25 cellular contexts compared by ENCODE assay signal in the genomic region with DNA sequence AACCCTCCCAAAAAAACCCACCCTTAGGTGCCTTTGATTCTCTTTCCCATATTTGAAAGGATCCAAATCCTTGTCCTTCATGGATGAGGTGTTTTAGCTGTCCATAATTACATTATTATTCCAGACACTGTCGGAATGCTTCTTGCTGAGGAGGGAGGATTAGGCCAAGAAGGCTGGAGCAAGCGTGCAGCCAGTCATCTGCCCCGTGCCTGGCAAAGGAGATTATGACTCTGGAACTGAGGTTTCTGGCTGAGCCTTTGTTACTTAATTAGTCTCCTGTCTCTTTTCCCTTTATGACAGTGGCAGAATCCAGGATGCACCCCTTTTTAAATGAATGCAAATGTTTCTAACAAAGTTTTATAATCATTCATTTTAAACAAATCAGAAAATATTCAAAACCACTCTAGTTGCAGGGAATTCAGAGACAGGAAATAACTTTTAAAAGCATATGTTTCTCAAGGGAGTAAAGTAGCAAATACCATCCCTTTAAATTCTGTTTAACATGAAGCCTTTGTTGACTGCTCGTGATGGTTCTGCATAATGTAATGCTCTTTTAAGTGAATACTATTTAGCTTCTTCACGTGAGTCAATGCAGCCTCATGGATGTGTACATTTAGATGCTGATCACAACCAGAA.
DNase-seq lines count a peak whose midpoint lies in the region; ATAC-seq and TF ChIP-seq lines count a peak whose summit lies in the region.
"Had no signal": no experiment of that assay in that cellular context is flagged by ENCODE, and none has a peak within 500 bp of the region (broad histone marks: within the 10 kb centered on the region; RNA-seq: fewer than 3 reads in every experiment).

No MANE protein-coding gene starts in this region.

- in situ Hi-C loops in GM23248 (cut with MboI), result no loop called here

- no peak overlapping the region for H3K23ac ChIP-seq in trophoblast cell (ENCODE audit: low read length)

- H3K9me3 ChIP-seq in GM23248 (ENCODE audit: low read depth) (no peaks in the 10 kb centered on the region), trophoblast cell (ENCODE audit: insufficient read depth, low read depth, low read length) (no peaks in the 10 kb centered on the region)
- H3K9me3 ChIP-seq: BE2C, gastrocnemius medialis, left ventricle myocardium inferior, ovary, SJSA1, vagina had no signal

- H2AFZ ChIP-seq in GM23248 (no peak overlapping the region), trophoblast cell (ENCODE audit: insufficient read depth, low read length, poor library complexity) (no peak overlapping the region)
- H2AFZ ChIP-seq: PC-9 had no signal

- H4K12ac ChIP-seq in trophoblast cell (ENCODE audit: low read depth, low read length), result no peak overlapping the region

- ATAC-seq in SK-N-SH treated with all-trans-retinoic acid at 6 μM for 48 hours, result peak; percentile 93
- ATAC-seq: activated CD4-positive, alpha-beta T cell treated with anti-CD3 and anti-CD28 coated beads for 36 hours; gastrocnemius medialis; GM12878 had no signal

- H2AK5ac ChIP-seq in trophoblast cell (ENCODE audit: low read length), result no peak overlapping the region

- H3K4me2 ChIP-seq in GM23248 (ENCODE audit: unreplicated experiment), result no peak overlapping the region
- no peak overlapping the region for H3K4me2 ChIP-seq in trophoblast cell (ENCODE audit: low read length)
- H3K4me2 ChIP-seq: PC-9 had no signal

- no peak overlapping the region for H2BK120ac ChIP-seq in trophoblast cell (ENCODE audit: insufficient read depth, low read length, poor library complexity)

- WGBS in GM23248 (ENCODE audit: low coverage in 1 of 2, low lambda C conversion rate in 2 of 2, missing lambda C conversion rate in 2 of 2), 2 experiments, result 35 to 41% methylated on average over 5 of the region's 5 CpGs
- no CpG with 5 or more reads among the region's 5 CpGs for WGBS in trophoblast cell (ENCODE audit: extremely low coverage, insufficient coverage, insufficient read length)

- H3K9ac ChIP-seq in GM23248, result no peak overlapping the region
- no peak overlapping the region for H3K9ac ChIP-seq in trophoblast cell (ENCODE audit: low read length)

- H3K14ac ChIP-seq in trophoblast cell (ENCODE audit: low read length), result no peak overlapping the region

- no peak overlapping the region for H2BK12ac ChIP-seq in trophoblast cell (ENCODE audit: low read length)

- no peaks in the 10 kb centered on the region for H3K9me2 ChIP-seq in GM23248 (ENCODE audit: insufficient read depth)

- H3K4me1 ChIP-seq in GM23248 (ENCODE audit: insufficient read depth), result peaks cover 13% of the 10 kb centered on the region; the same call in 1 of the 2 replicates
- H3K4me1 ChIP-seq in trophoblast cell (ENCODE audit: control insufficient read depth in 1 of 2, insufficient read depth in 2 of 2, low read length in 2 of 2), result peaks cover 9 to 21% of the 10 kb centered on the region in 2 experiments
- H3K4me1 ChIP-seq: BE2C, gastrocnemius medialis, SJSA1, vagina had no signal

- H3K36me3 ChIP-seq in GM23248 (ENCODE audit: low read depth) (0 out of 2 replicates have a peak, but pooled peaks cover 10% of the 10 kb centered on the region), trophoblast cell (ENCODE audit: control insufficient read depth in 1 of 2, insufficient read depth in 2 of 2, low read length in 2 of 2) (no peaks in the 10 kb centered on the region)
- H3K36me3 ChIP-seq: BE2C, gastrocnemius medialis, left ventricle myocardium inferior, ovary, vagina had no signal

- no peaks in the 10 kb centered on the region for H4K20me1 ChIP-seq in GM23248 (ENCODE audit: insufficient read depth)

- H3K79me2 ChIP-seq in GM23248 (ENCODE audit: insufficient read depth) (peaks cover 93% of the 10 kb centered on the region), trophoblast cell (ENCODE audit: control insufficient read depth, insufficient read depth, low read length, poor library complexity) (no peaks in the 10 kb centered on the region)

- no peak overlapping the region for H3K4ac ChIP-seq in trophoblast cell (ENCODE audit: low read depth, low read length)

- H3F3A ChIP-seq in GM23248 (ENCODE audit: insufficient read depth), result peaks cover 11% of the 10 kb centered on the region

- no peak overlapping the region for H3K18ac ChIP-seq in trophoblast cell (ENCODE audit: low read length)

- H3K27ac ChIP-seq in GM23248, result no peak overlapping the region
- peak overlapping the region; percentile 75 for H3K27ac ChIP-seq in trophoblast cell (ENCODE audit: low read depth, low read length)
- H3K27ac ChIP-seq: gastrocnemius medialis, left ventricle myocardium inferior, ovary, PC-9, SJSA1, vagina had no signal

- no peak overlapping the region for H2BK5ac ChIP-seq in trophoblast cell (ENCODE audit: low read depth, low read length, poor library complexity)

- H4K8ac ChIP-seq in trophoblast cell (ENCODE audit: low read depth, low read length), result no peak overlapping the region

- peaks cover 7% of the 10 kb centered on the region for H3K79me1 ChIP-seq in trophoblast cell (ENCODE audit: low read length)

- DNase-seq in GM23248, result peak; percentile 75
- peak; percentile 15 for DNase-seq in fibroblast of gingiva (ENCODE audit: low read depth)
- DNase-seq in trophoblast cell, result no peak
- DNase-seq in activated effector memory CD4-positive, alpha-beta T cell treated with anti-CD3 and anti-CD28 coated beads, Interleukin-2, amount 50 U/mL, for 16 hours, result no peak
- DNase-seq in NCI-H510A (lab: John Stamatoyannopoulos, UW), result no peak
- no peak for DNase-seq in OCI-M1 (lab: John Stamatoyannopoulos, UW)
- DNase-seq: activated CD4-positive, alpha-beta T cell treated with anti-CD3 and anti-CD28 coated beads for 36 hours; activated CD8-positive, alpha-beta memory T cell treated with anti-CD3 and anti-CD28 coated beads, Interleukin-2, amount 50 U/mL, for 4 hours; activated gamma-delta T cell treated with Interleukin-2 at 50 U/mL for 16 hours; BE2C; gastrocnemius medialis; GDM1; left ventricle myocardium inferior; NCI-H1092; NCI-H2107; NCI-H69; ovary; PC-9; stimulated activated CD4-positive, alpha-beta T cell treated with anti-CD3 and anti-CD28 coated beads, Interleukin-4, amount 100 ng/mL, for 4 hours; substantia nigra; T1000 had no signal

- H3K4me3 ChIP-seq in GM23248 (no peak overlapping the region), trophoblast cell (ENCODE audit: low read depth, low read length) (no peak overlapping the region)
- H3K4me3 ChIP-seq: gastrocnemius medialis, GM12878, left ventricle myocardium inferior, ovary, PC-9, SJSA1, vagina had no signal

- no peaks in the 10 kb centered on the region for H3K27me3 ChIP-seq in GM23248 (replicated peaks; ENCODE audit: insufficient read depth)
- no peaks in the 10 kb centered on the region for H3K27me3 ChIP-seq in trophoblast cell (ENCODE audit: insufficient read depth, low read length)
- H3K27me3 ChIP-seq: gastrocnemius medialis, ovary, SJSA1, vagina had no signal

- no peak overlapping the region for H4K91ac ChIP-seq in trophoblast cell (ENCODE audit: low read depth, low read length)

TF ChIP-seq in SK-N-SH treated with all-trans-retinoic acid at 6 μM for 48 hours, 23 proteins besides CTCF, POLR2A, EP300 and RAD21 (continues in another document):
- TF ChIP-seq, protein P1, sequence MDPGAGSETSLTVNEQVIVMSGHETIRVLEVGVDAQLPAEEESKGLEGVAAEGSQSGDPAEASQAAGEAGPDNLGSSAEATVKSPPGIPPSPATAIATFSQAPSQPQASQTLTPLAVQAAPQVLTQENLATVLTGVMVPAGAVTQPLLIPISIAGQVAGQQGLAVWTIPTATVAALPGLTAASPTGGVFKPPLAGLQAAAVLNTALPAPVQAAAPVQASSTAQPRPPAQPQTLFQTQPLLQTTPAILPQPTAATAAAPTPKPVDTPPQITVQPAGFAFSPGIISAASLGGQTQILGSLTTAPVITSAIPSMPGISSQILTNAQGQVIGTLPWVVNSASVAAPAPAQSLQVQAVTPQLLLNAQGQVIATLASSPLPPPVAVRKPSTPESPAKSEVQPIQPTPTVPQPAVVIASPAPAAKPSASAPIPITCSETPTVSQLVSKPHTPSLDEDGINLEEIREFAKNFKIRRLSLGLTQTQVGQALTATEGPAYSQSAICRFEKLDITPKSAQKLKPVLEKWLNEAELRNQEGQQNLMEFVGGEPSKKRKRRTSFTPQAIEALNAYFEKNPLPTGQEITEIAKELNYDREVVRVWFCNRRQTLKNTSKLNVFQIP (CRISPR knock-in tag; IDR thresholded peaks at IDR 0.05; ENCODE audit: borderline replicate concordance, low read depth), result no peak
- TF ChIP-seq SNAI2 (CRISPR knock-in tag; IDR thresholded peaks at IDR 0.05) (no peak), ZNF70 (CRISPR knock-in tag; IDR thresholded peaks at IDR 0.05) (no peak), ZNF565 (CRISPR knock-in tag; conservative IDR thresholded peaks at IDR 0.05; ENCODE audit: low read depth) (no peak), ZNF8 (CRISPR knock-in tag; IDR thresholded peaks at IDR 0.05) (no peak), OSR1 (CRISPR knock-in tag; IDR thresholded peaks at IDR 0.05) (no peak), PPARA (CRISPR knock-in tag; IDR thresholded peaks at IDR 0.05; ENCODE audit: borderline replicate concordance) (no peak), GLIS3 (CRISPR knock-in tag; IDR thresholded peaks at IDR 0.05) (no peak)
- TF ChIP-seq, protein P2, sequence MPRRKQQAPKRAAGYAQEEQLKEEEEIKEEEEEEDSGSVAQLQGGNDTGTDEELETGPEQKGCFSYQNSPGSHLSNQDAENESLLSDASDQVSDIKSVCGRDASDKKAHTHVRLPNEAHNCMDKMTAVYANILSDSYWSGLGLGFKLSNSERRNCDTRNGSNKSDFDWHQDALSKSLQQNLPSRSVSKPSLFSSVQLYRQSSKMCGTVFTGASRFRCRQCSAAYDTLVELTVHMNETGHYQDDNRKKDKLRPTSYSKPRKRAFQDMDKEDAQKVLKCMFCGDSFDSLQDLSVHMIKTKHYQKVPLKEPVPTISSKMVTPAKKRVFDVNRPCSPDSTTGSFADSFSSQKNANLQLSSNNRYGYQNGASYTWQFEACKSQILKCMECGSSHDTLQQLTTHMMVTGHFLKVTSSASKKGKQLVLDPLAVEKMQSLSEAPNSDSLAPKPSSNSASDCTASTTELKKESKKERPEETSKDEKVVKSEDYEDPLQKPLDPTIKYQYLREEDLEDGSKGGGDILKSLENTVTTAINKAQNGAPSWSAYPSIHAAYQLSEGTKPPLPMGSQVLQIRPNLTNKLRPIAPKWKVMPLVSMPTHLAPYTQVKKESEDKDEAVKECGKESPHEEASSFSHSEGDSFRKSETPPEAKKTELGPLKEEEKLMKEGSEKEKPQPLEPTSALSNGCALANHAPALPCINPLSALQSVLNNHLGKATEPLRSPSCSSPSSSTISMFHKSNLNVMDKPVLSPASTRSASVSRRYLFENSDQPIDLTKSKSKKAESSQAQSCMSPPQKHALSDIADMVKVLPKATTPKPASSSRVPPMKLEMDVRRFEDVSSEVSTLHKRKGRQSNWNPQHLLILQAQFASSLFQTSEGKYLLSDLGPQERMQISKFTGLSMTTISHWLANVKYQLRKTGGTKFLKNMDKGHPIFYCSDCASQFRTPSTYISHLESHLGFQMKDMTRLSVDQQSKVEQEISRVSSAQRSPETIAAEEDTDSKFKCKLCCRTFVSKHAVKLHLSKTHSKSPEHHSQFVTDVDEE (CRISPR knock-in tag; IDR thresholded peaks at IDR 0.05), result no peak

Comparison
In these comparisons a context has a peak if more than half of its experiments do, and no peak if none do; other contexts are left out.
1. DNase-seq: peak in GM23248 (single experiment) and fibroblast of gingiva (single experiment); none in trophoblast cell (0 of 2), activated effector memory CD4-positive, alpha-beta T cell treated with anti-CD3 and anti-CD28 coated beads, Interleukin-2, amount 50 U/mL, for 16 hours (single experiment), NCI-H510A (single experiment) and OCI-M1 (single experiment).